8 cellular contexts compared by ENCODE assay signal in genomic region chr5:151651997-151652645, GRCh38. TPM values are rescaled to one million over a fixed set of nuclear protein-coding genes. Genes with fewer than 3 reads are reported as not detected.
A peak's percentile ranks its signal among the peaks of the same experiment; 100 is the strongest.
DNase-seq lines count a peak whose midpoint lies in the region; ATAC-seq and TF ChIP-seq lines count a peak whose summit lies in the region.

No MANE protein-coding gene starts in this region.

- H3K27me3 ChIP-seq in HAP-1 (ENCODE audit: low read depth): peaks cover 18% of the 10 kb centered on the region
- no peaks in the 10 kb centered on the region for H3K27me3 ChIP-seq in aorta (ENCODE audit: control insufficient read depth in 1 of 2, insufficient read depth in 2 of 2, low read length in 1 of 2)

- no peak overlapping the region for H3K4me3 ChIP-seq in GM12865 (ENCODE audit: low read depth, low read length)
- no peak overlapping the region for H3K4me3 ChIP-seq in HAP-1
- H3K4me3 ChIP-seq in aorta (ENCODE audit: low read length in 2 of 2): no peak overlapping the region

- intact Hi-C loops in posterior cingulate gyrus (cut with DNase I): loop anchor here (1.0 to 5.0 kb wide), 2 partner anchors 150 to 205 kb away; partner anchors contain the start of gene SLC36A1
- intact Hi-C loops in aorta (cut with DNase I): loop anchor here (1.0 to 2.0 kb wide), 2 partner anchors 205 kb away; partner anchors contain the start of gene SLC36A1 (in 2 of the 2)

- peak; percentile 96 for TF ChIP-seq CTCF in GM12865 (IDR thresholded peaks at IDR 0.05; ENCODE audit: insufficient read depth, low read depth, low read length, missing control alignments)

- no peaks in the 10 kb centered on the region for H3K36me3 ChIP-seq in HAP-1 (replicated peaks)
- no peaks in the 10 kb centered on the region for H3K36me3 ChIP-seq in aorta (ENCODE audit: control insufficient read depth in 1 of 2, insufficient read depth in 2 of 2, low read length in 1 of 2)

- ATAC-seq in aorta (ENCODE audit: low FRiP score): peak; percentile 91

- no peak overlapping the region for H3K27ac ChIP-seq in aorta (ENCODE audit: low read depth in 1 of 2, low read length in 2 of 2)

- 0% methylated on average over 6 of the region's 6 CpGs for WGBS in aorta, 2 donors

- no peaks in the 10 kb centered on the region for H3K4me1 ChIP-seq in HAP-1
- H3K4me1 ChIP-seq in aorta (ENCODE audit: control insufficient read depth in 1 of 2, insufficient read depth in 2 of 2, low read length in 2 of 2): no peaks in the 10 kb centered on the region

- peak; percentile 85 for DNase-seq in GM12865 (ENCODE audit: low read depth)
- peak; percentile 64 to 86 for DNase-seq in HAP-1 (ENCODE audit: low spot score in 2 of 2)
- DNase-seq in M059J (ENCODE audit: low read depth): peak; percentile 79
- peak; percentile 75 for DNase-seq in SK-N-DZ (ENCODE audit: low spot score)
- DNase-seq in activated naive CD4-positive, alpha-beta T cell (lab: John Stamatoyannopoulos, UW): peak; percentile 3 to 50 (median 14)
- peak; percentile 86 for DNase-seq in glomerular visceral epithelial cell (ENCODE audit: extremely low spot score)
- DNase-seq in posterior cingulate gyrus: peak; percentile 67 to 97 (median 84)
- DNase-seq in aorta: peak; percentile 82 to 91

- H3K9me3 ChIP-seq in HAP-1: no peaks in the 10 kb centered on the region
- H3K9me3 ChIP-seq in aorta (ENCODE audit: control insufficient read depth, low read length): no peaks in the 10 kb centered on the region

- in situ Hi-C loops in HAP-1 (cut with MboI; ENCODE audit: low sequenced_read_pairs): loop anchor here (5.0 kb wide), 1 partner anchor 205 kb away; the partner anchor contains the start of gene SLC36A1

RNA-seq across cellular contexts. Expression of gene SPARC, which starts 34.6 kb away (rescaled TPM):
- 2,332 and 4,342 TPM in 2 replicates for total RNA-seq in M059J (2014; rRNA removed; shearing (Covaris generic))
- polyA plus RNA-seq in SK-N-DZ (2014; cell fraction: cytosol; rRNA removed): 75.7 and 82.2 TPM in 2 replicates
- polyA plus RNA-seq in SK-N-DZ (2014; cell fraction: nucleus; rRNA removed): 29.9 and 30.5 TPM in 2 replicates
- 1,000 to 10,000 TPM; 2,087 to 2,608 TPM for total RNA-seq in aorta
- 1,000 to 10,000 TPM; 1,151 to 1,861 TPM for polyA plus RNA-seq in aorta

Comparison
In these comparisons a context has a peak if more than half of its experiments do, and no peak if none do; other contexts are left out.
1. DNase-seq: peak in every context shown above with its lines; median percentile 86 in aorta; 86 in glomerular visceral epithelial cell; 85 in GM12865; 84 in posterior cingulate gyrus; 79 in M059J; 75 in HAP-1; 75 in SK-N-DZ; 14 in activated naive CD4-positive, alpha-beta T cell.